Comparison of ENCODE assay signal across 15 cellular contexts in the genomic region with DNA sequence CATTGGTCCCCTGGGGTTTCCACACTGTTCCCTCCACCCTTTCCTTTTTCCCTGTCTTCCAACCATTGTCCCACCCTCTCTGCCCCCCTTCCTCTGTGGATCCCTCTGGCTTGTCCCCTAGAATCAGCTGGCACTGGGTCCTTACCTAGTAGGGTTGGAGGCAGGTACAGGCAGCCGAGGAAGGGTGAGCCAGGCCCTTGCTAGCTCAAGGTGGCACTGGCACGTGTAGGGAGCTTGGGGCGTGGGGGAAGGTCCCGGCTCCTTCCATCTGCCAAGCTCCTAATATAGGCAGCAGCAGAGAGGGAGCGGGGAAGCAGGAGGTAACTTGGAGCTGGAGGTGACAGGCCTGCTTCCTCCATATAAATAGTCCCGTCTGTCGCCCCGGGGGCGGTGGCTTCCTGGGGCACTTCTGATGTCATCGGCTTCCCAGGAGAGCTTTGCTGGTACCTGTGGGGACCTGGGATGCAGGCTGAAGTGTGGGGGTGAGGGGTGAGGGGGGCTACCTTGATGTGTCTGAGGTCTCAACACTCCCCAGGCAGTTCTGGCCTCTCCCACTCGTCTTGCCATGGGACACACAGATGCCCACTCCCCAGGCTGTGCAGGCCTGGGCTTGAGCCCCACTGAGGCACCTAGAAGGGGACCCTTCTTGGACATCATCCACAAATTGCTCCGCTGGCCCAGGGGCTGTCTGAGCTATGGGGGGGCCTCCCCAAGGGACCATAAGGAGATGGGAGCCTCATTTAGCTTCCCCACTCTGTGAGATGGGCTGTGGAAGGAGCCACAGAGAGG.
A peak's percentile ranks its signal among the peaks of the same experiment; 100 is the strongest.
DNase-seq lines count a peak whose midpoint lies in the region; ATAC-seq, FAIRE-seq and TF ChIP-seq lines count a peak whose summit lies in the region.
"Had no signal": no experiment of that assay in that cellular context is flagged by ENCODE, and none has a peak within 500 bp of the region (broad histone marks: within the 10 kb centered on the region; RNA-seq: fewer than 3 reads in every experiment).

No MANE protein-coding gene starts in this region.

- 4% methylated on average over 12 of the region's 12 CpGs for whole genome bisulfite sequencing in K562 (ENCODE audit: insufficient coverage, low coverage, missing lambda C conversion rate)
- no CpG with 5 or more reads among the region's 12 CpGs for WGBS in neuronal stem cell (ENCODE audit: extremely low coverage in 2 of 2, insufficient read length in 2 of 2, insufficient replicate concordance in 1 of 2), 2 donors

- no peak overlapping the region for H3K4me3 ChIP-seq in HUES6 (ENCODE audit: low read depth, low read length)
- no peak overlapping the region for H3K4me3 ChIP-seq in K562
- H3K4me3 ChIP-seq in neuronal stem cell (ENCODE audit: low read length in 2 of 2) = no peak overlapping the region
- H3K4me3 ChIP-seq: dorsolateral prefrontal cortex, esophagus muscularis mucosa, left ventricle myocardium inferior, pancreas had no signal

- no peak for TF ChIP-seq CTCF in D721Med (IDR thresholded peaks at IDR 0.05; ENCODE audit: insufficient read depth, missing control alignments)
- TF ChIP-seq CTCF in K562 (IDR thresholded peaks at IDR 0.05 in 2 of 3, conservative IDR thresholded peaks at IDR 0.05 in 1 of 3; ENCODE audit: insufficient read depth in 2 of 3, low read depth in 1 of 3, low read length in 3 of 3) = 0 out of 6 replicates have a peak, but pooled peaks of 1 of the 3 experiments have one; percentile 26

- BruUV-seq in K562 (replicated peaks; lab: Mats Ljungman, UMichigan) = no TSS peak

- H3K27ac ChIP-seq in HUES6 (ENCODE audit: low read depth, low read length) = no peak overlapping the region
- H3K27ac ChIP-seq in K562 (ENCODE audit: extremely low read depth, low read depth, low read length) = no peak overlapping the region
- H3K27ac ChIP-seq in neuronal stem cell (replicated peaks; ENCODE audit: low read length) = no peak overlapping the region
- H3K27ac ChIP-seq: dorsolateral prefrontal cortex, esophagus muscularis mucosa, left ventricle myocardium inferior, pancreas had no signal

- DNase-seq in D721Med (ENCODE audit: insufficient read length, low spot score) = peak; percentile 9
- DNase-seq in K562 (ENCODE audit: extremely low read depth in 1 of 4, low spot score in 3 of 4) = no peak
- DNase-seq in neuronal stem cell (ENCODE audit: low spot score) = no peak
- no peak for DNase-seq in NCI-H2196 (lab: John Stamatoyannopoulos, UW; ENCODE audit: unreplicated experiment)
- DNase-seq in activated gamma-delta T cell treated with Interleukin-2 at 50 U/mL for 16 hours = no peak
- DNase-seq: left ventricle myocardium inferior; pancreas; stimulated activated CD4-positive, alpha-beta T cell treated with anti-CD3 and anti-CD28 coated beads, Interleukin-1b, Interleukin-23, amount 100 ng/mL, for 48 hours; T-helper 17 cell had no signal

- in situ Hi-C loops in K562 (cut with MboI) = no loop called here

- peak overlapping the region; percentile 74 for H2BK120ac ChIP-seq in neuronal stem cell (ENCODE audit: low read depth, low read length)

- H3K9me1 ChIP-seq in K562 (ENCODE audit: control insufficient read depth, insufficient read depth, low read length) = no peaks in the 10 kb centered on the region

- POLR2A ChIA-PET in K562 (lab: Yijun Ruan, JAX) = interaction anchor here (0.6 to 1.1 kb wide), 3 partner anchors 10 to 44 kb away, joined by 3 read pairs; no protein-coding TSS in a partner anchor

- H4K20me1 ChIP-seq in K562 (replicated peaks; ENCODE audit: control insufficient read depth, insufficient read depth, low read length) = peaks cover 32% of the 10 kb centered on the region

- H2BK15ac ChIP-seq in neuronal stem cell (ENCODE audit: low read length) = peak overlapping the region; percentile 39

- H3K9ac ChIP-seq in HUES6 (ENCODE audit: low read length) (peak overlapping the region; percentile 24), K562 (ENCODE audit: insufficient read depth in 1 of 2, low read depth in 2 of 2, low read length in 2 of 2) (no peak overlapping the region), neuronal stem cell (ENCODE audit: low read depth, low read length, poor library complexity) (no peak overlapping the region)

- intact Hi-C loops in K562 (cut with micrococcal nuclease) = loop anchor here (1.0 kb wide), 1 partner anchor 68 kb away; no protein-coding TSS in a partner anchor

- peak overlapping the region; percentile 90 for H3K23ac ChIP-seq in neuronal stem cell (ENCODE audit: low read depth, low read length, poor library complexity)

- H3K4me1 ChIP-seq in HUES6 (ENCODE audit: control insufficient read depth, insufficient read depth, low read length) (peaks cover 33% of the 10 kb centered on the region), K562 (replicated peaks in 1 of 2; ENCODE audit: control insufficient read depth in 2 of 2, insufficient read depth in 2 of 2, low read length in 2 of 2) (peaks cover 0 to 6% of the 10 kb centered on the region in 2 experiments; a peak in 1 of 5 replicates), neuronal stem cell (ENCODE audit: control insufficient read depth in 2 of 2, insufficient read depth in 1 of 2, low read depth in 1 of 2, low read length in 2 of 2) (peaks cover 0 to 1% of the 10 kb centered on the region in 2 donors)
- H3K4me1 ChIP-seq: esophagus muscularis mucosa, left ventricle myocardium inferior, pancreas had no signal

- no peaks in the 10 kb centered on the region for H3K79me2 ChIP-seq in K562 (ENCODE audit: control insufficient read depth, insufficient read depth, low read length)

- H3K79me1 ChIP-seq in neuronal stem cell (ENCODE audit: low read depth, low read length) = no peaks in the 10 kb centered on the region

- no peak for TF ChIP-seq POLR2A in K562 (conservative IDR thresholded peaks at IDR 0.05)

- no peak for TF ChIP-seq RAD21 in K562 (CRISPR knock-in tag; conservative IDR thresholded peaks at IDR 0.05 in 1 of 2, IDR thresholded peaks at IDR 0.05 in 1 of 2)

- H2AFZ ChIP-seq in K562 (ENCODE audit: low read depth, low read length) = no peak overlapping the region
- H2AFZ ChIP-seq in neuronal stem cell (ENCODE audit: low read length) = no peak overlapping the region

- H3K4me2 ChIP-seq in K562 (ENCODE audit: insufficient read depth, low read length) (no peak overlapping the region), neuronal stem cell (ENCODE audit: insufficient read depth, low read length, poor library complexity, severe bottlenecking) (no peak overlapping the region)

- H4K91ac ChIP-seq in neuronal stem cell (ENCODE audit: low read depth, low read length, poor library complexity) = no peak overlapping the region

- FAIRE-seq in D721Med (lab: Jason Lieb, UNC) (no peak), K562 (lab: Jason Lieb, UNC) (peak; percentile 11)
- FAIRE-seq: pancreas, urothelium cell line had no signal

- H3K18ac ChIP-seq in neuronal stem cell (ENCODE audit: low read length) = peak overlapping the region; percentile 81

- peak overlapping the region; percentile 30 for H2BK12ac ChIP-seq in neuronal stem cell (ENCODE audit: low read length)

- H3K9me3 ChIP-seq in HUES6 (ENCODE audit: control insufficient read depth, insufficient read depth, low read depth, low read length) (no peaks in the 10 kb centered on the region), K562 (replicated peaks; ENCODE audit: control insufficient read depth, insufficient read depth, low read depth, low read length) (no peaks in the 10 kb centered on the region), neuronal stem cell (replicated peaks in 1 of 2; ENCODE audit: control insufficient read depth in 2 of 2, insufficient read depth in 1 of 2, low read depth in 1 of 2, low read length in 2 of 2) (no peaks in the 10 kb centered on the region)
- H3K9me3 ChIP-seq: left ventricle myocardium inferior, pancreas had no signal

- no peaks in the 10 kb centered on the region for H3K27me3 ChIP-seq in HUES6 (ENCODE audit: control insufficient read depth, insufficient read depth, low read length)
- peaks cover 10 to 86% of the 10 kb centered on the region in 2 experiments; a peak in 4 of 5 replicates for H3K27me3 ChIP-seq in K562 (ENCODE audit: control insufficient read depth in 2 of 2, insufficient read depth in 2 of 2, low read length in 2 of 2)
- peaks cover 0 to 3% (median 0%) of the 10 kb centered on the region in 3 experiments for H3K27me3 ChIP-seq in neuronal stem cell (ENCODE audit: control insufficient read depth in 3 of 3, insufficient read depth in 3 of 3, low read depth in 1 of 3, low read length in 3 of 3)
- H3K27me3 ChIP-seq: pancreas had no signal

- ATAC-seq in K562 (no peak), GM18502 (IDR thresholded peaks at IDR 0.05; ENCODE audit: poor library complexity, unreplicated experiment) (no peak)
- ATAC-seq: activated CD4-positive, CD25-positive, alpha-beta regulatory T cell treated with anti-CD3 and anti-CD28 coated beads, Interleukin-2, amount 50 U/mL, for 24 hours; pancreas; T-helper 17 cell had no signal

- no peak for TF ChIP-seq EP300 in K562 (IDR thresholded peaks at IDR 0.05; ENCODE audit: low read length)

- no peaks in the 10 kb centered on the region for H3K36me3 ChIP-seq in HUES6 (ENCODE audit: control insufficient read depth, insufficient read depth, low read length)
- no peaks in the 10 kb centered on the region for H3K36me3 ChIP-seq in K562 (ENCODE audit: control insufficient read depth, insufficient read depth, low read length)
- no peaks in the 10 kb centered on the region for H3K36me3 ChIP-seq in neuronal stem cell (replicated peaks in 1 of 2; ENCODE audit: control insufficient read depth in 2 of 2, insufficient read depth in 2 of 2, low read length in 2 of 2)
- H3K36me3 ChIP-seq: esophagus muscularis mucosa, left ventricle myocardium inferior, pancreas had no signal

- no peak overlapping the region for H3K4ac ChIP-seq in neuronal stem cell (ENCODE audit: low read length)

- H2BK5ac ChIP-seq in neuronal stem cell (ENCODE audit: low read length) = no peak overlapping the region

- CTCF ChIA-PET in K562 (lab: Yijun Ruan, JAX; ENCODE audit: low intra/inter-chr PET ratio) = interaction anchor here (0.6 kb wide), 1 partner anchor 885 kb away, joined by 3 read pairs; no protein-coding TSS in a partner anchor

- H3K14ac ChIP-seq in neuronal stem cell (ENCODE audit: low read length) = no peak overlapping the region

- peak overlapping the region; percentile 85 for H2AK5ac ChIP-seq in neuronal stem cell (ENCODE audit: low read depth, low read length)

- peak overlapping the region; percentile 72 for H4K8ac ChIP-seq in neuronal stem cell (ENCODE audit: low read depth, low read length)
